Comparison of ENCODE assay signal across 3 cellular contexts in genomic region chr13:73248711-73249580, GRCh38.
TF ChIP-seq lines count a peak whose summit lies in the region.

No MANE protein-coding gene starts in this region.

TF ChIP-seq in Ishikawa, 13 proteins besides CTCF, POLR2A, EP300 and RAD21:
- TF ChIP-seq TCF12 (IDR thresholded peaks at IDR 0.05; ENCODE audit: low read depth) = peak; percentile 85
- TF ChIP-seq NFIC (IDR thresholded peaks at IDR 0.05) = peak; percentile 91
- peak; percentile 85 for TF ChIP-seq TEAD4 (IDR thresholded peaks at IDR 0.05)
- TF ChIP-seq CREB1 (IDR thresholded peaks at IDR 0.05; ENCODE audit: low read depth) = no peak
- TF ChIP-seq CEBPB (IDR thresholded peaks at IDR 0.05) = peak; percentile 88
- TF ChIP-seq, protein P1, sequence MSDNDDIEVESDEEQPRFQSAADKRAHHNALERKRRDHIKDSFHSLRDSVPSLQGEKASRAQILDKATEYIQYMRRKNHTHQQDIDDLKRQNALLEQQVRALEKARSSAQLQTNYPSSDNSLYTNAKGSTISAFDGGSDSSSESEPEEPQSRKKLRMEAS (IDR thresholded peaks at IDR 0.05) = peak; percentile 64
- TF ChIP-seq USF1 (IDR thresholded peaks at IDR 0.05) = no peak
- no peak for TF ChIP-seq YY1 (IDR thresholded peaks at IDR 0.05; ENCODE audit: low read depth)
- TF ChIP-seq TAF1 (IDR thresholded peaks at IDR 0.05; ENCODE audit: low read depth) = no peak
- TF ChIP-seq FOXM1 (IDR thresholded peaks at IDR 0.05; ENCODE audit: borderline replicate concordance, low read depth) = peak; percentile 66
- TF ChIP-seq ZBTB7A (IDR thresholded peaks at IDR 0.05; ENCODE audit: low read depth) = no peak

TF ChIP-seq in H1, 55 proteins besides CTCF, POLR2A, EP300 and RAD21:
- TF ChIP-seq E2F6 (IDR thresholded peaks at IDR 0.05) (no peak), CHD1 (IDR thresholded peaks at IDR 0.05; ENCODE audit: low read depth, low read length) (no peak), SP2 (IDR thresholded peaks at IDR 0.05; ENCODE audit: low read length) (no peak), NRF1 (IDR thresholded peaks at IDR 0.05; ENCODE audit: low read depth, low read length) (no peak), TAF1 (IDR thresholded peaks at IDR 0.05; ENCODE audit: low read depth, low read length) (no peak), EZH2 (IDR thresholded peaks at IDR 0.05; ENCODE audit: low read depth, low read length, severe bottlenecking) (no peak), YY1 (IDR thresholded peaks at IDR 0.05; ENCODE audit: low read depth, low read length) (no peak), KDM5A (IDR thresholded peaks at IDR 0.05; ENCODE audit: low read length) (no peak), KDM1A (IDR thresholded peaks at IDR 0.05; ENCODE audit: borderline replicate concordance, low read length) (no peak), TBP (IDR thresholded peaks at IDR 0.05; ENCODE audit: low read depth, low read length) (no peak), POLR2AphosphoS5 (IDR thresholded peaks at IDR 0.05; ENCODE audit: low read depth, low read length) (no peak)

TF ChIP-seq in HepG2, 621 proteins besides CTCF, POLR2A, EP300 and RAD21:
- TF ChIP-seq, protein P2, sequence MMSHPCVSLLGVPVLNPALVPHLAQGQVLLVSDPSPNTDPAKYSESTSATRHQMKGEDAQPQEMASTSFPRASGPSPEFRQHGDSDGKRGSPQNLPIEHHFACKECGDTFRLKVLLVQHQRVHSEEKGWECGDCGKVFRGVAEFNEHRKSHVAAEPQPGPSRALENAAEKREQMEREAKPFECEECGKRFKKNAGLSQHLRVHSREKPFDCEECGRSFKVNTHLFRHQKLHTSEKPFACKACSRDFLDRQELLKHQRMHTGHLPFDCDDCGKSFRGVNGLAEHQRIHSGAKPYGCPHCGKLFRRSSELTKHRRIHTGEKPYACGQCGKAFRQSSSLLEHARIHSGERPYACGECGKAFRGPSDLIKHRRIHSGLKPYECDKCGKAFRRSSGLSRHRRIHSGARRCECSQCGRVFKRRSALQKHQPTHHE (CRISPR knock-in tag; IDR thresholded peaks at IDR 0.05; ENCODE audit: borderline replicate concordance) = no peak
- TF ChIP-seq ZNF354B (CRISPR knock-in tag; IDR thresholded peaks at IDR 0.05) (no peak), PPARG (CRISPR knock-in tag; conservative IDR thresholded peaks at IDR 0.05) (no peak), ZNF251 (CRISPR knock-in tag; IDR thresholded peaks at IDR 0.05) (no peak), FOSL1 (CRISPR knock-in tag; IDR thresholded peaks at IDR 0.05; ENCODE audit: borderline replicate concordance) (no peak), TBX3 (IDR thresholded peaks at IDR 0.05; ENCODE audit: borderline replicate concordance) (no peak), HNF4A (CRISPR knock-in tag; IDR thresholded peaks at IDR 0.05) (no peak), ZNF329 (CRISPR knock-in tag; IDR thresholded peaks at IDR 0.05; ENCODE audit: low read depth) (no peak), ZNF414 (CRISPR knock-in tag; IDR thresholded peaks at IDR 0.05) (no peak), TOPORS (CRISPR knock-in tag; IDR thresholded peaks at IDR 0.05) (no peak), MLLT10 (CRISPR knock-in tag; IDR thresholded peaks at IDR 0.05) (no peak)
- TF ChIP-seq, protein P3, sequence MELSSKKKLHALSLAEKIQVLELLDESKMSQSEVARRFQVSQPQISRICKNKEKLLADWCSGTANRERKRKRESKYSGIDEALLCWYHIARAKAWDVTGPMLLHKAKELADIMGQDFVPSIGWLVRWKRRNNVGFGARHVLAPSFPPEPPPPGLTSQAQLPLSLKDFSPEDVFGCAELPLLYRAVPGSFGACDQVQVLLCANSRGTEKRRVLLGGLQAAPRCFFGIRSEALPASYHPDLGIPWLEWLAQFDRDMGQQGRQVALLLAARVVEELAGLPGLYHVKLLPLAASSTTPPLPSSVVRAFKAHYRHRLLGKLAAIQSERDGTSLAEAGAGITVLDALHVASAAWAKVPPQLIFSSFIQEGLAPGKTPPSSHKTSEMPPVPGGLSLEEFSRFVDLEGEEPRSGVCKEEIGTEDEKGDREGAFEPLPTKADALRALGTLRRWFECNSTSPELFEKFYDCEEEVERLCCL (CRISPR knock-in tag; IDR thresholded peaks at IDR 0.05; ENCODE audit: borderline replicate concordance) = no peak
- TF ChIP-seq, protein P4, sequence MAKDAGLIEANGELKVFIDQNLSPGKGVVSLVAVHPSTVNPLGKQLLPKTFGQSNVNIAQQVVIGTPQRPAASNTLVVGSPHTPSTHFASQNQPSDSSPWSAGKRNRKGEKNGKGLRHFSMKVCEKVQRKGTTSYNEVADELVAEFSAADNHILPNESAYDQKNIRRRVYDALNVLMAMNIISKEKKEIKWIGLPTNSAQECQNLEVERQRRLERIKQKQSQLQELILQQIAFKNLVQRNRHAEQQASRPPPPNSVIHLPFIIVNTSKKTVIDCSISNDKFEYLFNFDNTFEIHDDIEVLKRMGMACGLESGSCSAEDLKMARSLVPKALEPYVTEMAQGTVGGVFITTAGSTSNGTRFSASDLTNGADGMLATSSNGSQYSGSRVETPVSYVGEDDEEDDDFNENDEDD (CRISPR knock-in tag; IDR thresholded peaks at IDR 0.05; ENCODE audit: borderline replicate concordance) = no peak
